In genomic region chr1:218646288-218646687, GRCh38 we compare ENCODE assay signal across 1 cellular context.
TF ChIP-seq lines count a peak whose summit lies in the region.

No MANE protein-coding gene starts in this region.

TF ChIP-seq in HepG2, 621 proteins besides CTCF, POLR2A, EP300 and RAD21:
- TF ChIP-seq NFAT5 (CRISPR knock-in tag; IDR thresholded peaks at IDR 0.05) (no peak), SATB2 (CRISPR knock-in tag; IDR thresholded peaks at IDR 0.05) (no peak), ZNF543 (CRISPR knock-in tag; IDR thresholded peaks at IDR 0.05) (no peak), GATAD1 (CRISPR knock-in tag; IDR thresholded peaks at IDR 0.05) (no peak), MLX (CRISPR knock-in tag; IDR thresholded peaks at IDR 0.05) (no peak), JDP2 (CRISPR knock-in tag; IDR thresholded peaks at IDR 0.05; ENCODE audit: borderline replicate concordance) (no peak), CREB1 (IDR thresholded peaks at IDR 0.05) (no peak), CREB1 (CRISPR knock-in tag; IDR thresholded peaks at IDR 0.05) (no peak), HNF4A (CRISPR knock-in tag; IDR thresholded peaks at IDR 0.05) (0 out of 2 replicates have a peak, but pooled peaks have one; percentile 15)
TF ChIP-seq in HepG2: peak in this region for 1.
